Comparison of ENCODE assay signal across 8 cellular contexts in the genomic region with DNA sequence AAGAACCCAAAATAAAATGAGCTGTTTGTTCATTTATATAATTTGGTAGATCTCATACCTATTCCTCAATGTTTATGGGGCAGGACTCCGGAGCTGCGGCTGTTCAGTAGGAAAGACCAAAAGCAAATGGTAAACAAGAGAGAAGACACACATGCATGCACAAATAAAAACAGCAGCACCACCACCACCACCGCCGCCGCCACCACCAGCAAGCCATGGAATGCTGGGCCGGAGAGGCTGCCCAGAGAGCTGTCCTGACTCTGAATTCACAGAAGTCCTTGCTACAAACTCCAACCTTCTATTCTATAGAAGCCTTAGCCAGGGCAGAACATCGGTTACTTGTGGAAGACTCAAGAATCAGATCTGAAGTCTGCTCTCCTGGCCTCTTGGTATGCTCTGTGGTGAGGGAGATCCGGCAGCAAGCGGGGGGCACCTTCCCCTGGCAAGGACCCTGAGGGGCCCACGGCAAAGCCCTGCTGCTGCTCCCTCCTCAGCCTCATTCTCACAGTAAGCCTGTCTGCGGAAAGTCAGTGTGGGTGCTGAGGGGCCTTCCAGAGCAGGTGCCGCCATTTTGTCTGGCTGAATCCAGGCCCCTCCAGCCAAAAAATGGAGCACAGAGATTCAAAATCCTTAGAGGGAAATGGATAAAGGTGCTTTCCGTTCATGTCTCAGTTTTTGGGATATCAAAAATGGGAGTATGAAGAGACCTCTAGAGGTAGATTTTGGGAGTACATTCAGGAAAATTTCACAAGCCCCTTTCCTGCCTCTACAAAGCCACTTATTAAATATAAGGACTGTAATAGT. TPM values are rescaled to one million over a fixed set of nuclear protein-coding genes. Genes with fewer than 3 reads are reported as not detected.
DNase-seq lines count a peak whose midpoint lies in the region; ATAC-seq and TF ChIP-seq lines count a peak whose summit lies in the region.

No MANE protein-coding gene starts in this region.

- H3K27me3 ChIP-seq in cardiac muscle cell (peaks cover 15% of the 10 kb centered on the region), parathyroid adenoma (ENCODE audit: control insufficient read depth, insufficient read depth, low read length) (no peaks in the 10 kb centered on the region)

- H3K79me2 ChIP-seq in parathyroid adenoma = no peaks in the 10 kb centered on the region

- DNase-seq in cardiac muscle cell (ENCODE audit: low read depth in 1 of 2, low spot score in 1 of 2) (peak in 1 of 2 donors; percentile 50), left ventricle myocardium superior (no peak), NCI-H69 (lab: John Stamatoyannopoulos, UW) (peak; percentile 61), NCI-H1436 treated with DMSO at 0.1 percent for 48 hours (lab: John Stamatoyannopoulos, UW) (no peak), LoVo (ENCODE audit: low spot score) (no peak)

- peaks cover 1% of the 10 kb centered on the region for H3K4me1 ChIP-seq in cardiac muscle cell (ENCODE audit: low read depth)
- no peaks in the 10 kb centered on the region for H3K4me1 ChIP-seq in parathyroid adenoma

- no peak overlapping the region for H3K9ac ChIP-seq in parathyroid adenoma

- H3K27ac ChIP-seq in cardiac muscle cell = no peak overlapping the region
- H3K27ac ChIP-seq in cingulate gyrus (ENCODE audit: low read depth, low read length) = peak overlapping the region; percentile 29
- H3K27ac ChIP-seq in parathyroid adenoma = no peak overlapping the region

- intact Hi-C loops in left ventricle myocardium superior (cut with micrococcal nuclease) = no loop called here

- H3K4me3 ChIP-seq in cardiac muscle cell = no peak overlapping the region
- H3K4me3 ChIP-seq in parathyroid adenoma (ENCODE audit: low read depth, low read length) = no peak overlapping the region

- no peak for ATAC-seq in left ventricle myocardium superior
- ATAC-seq in GM21447 (IDR thresholded peaks at IDR 0.05; ENCODE audit: unreplicated experiment) = no peak

- TF ChIP-seq CTCF in cardiac muscle cell (IDR thresholded peaks at IDR 0.05; ENCODE audit: low read depth, low read length) (peak; percentile 68), parathyroid adenoma (IDR thresholded peaks at IDR 0.05) (peak; percentile 42)

- no peaks in the 10 kb centered on the region for H3K36me3 ChIP-seq in cardiac muscle cell
- no peaks in the 10 kb centered on the region for H3K36me3 ChIP-seq in parathyroid adenoma (ENCODE audit: control insufficient read depth, insufficient read depth, low read length)

- H3K4me2 ChIP-seq in parathyroid adenoma (ENCODE audit: low read length) = no peak overlapping the region

- no peak overlapping the region for H2AFZ ChIP-seq in parathyroid adenoma

- H3K9me3 ChIP-seq in cardiac muscle cell (ENCODE audit: low read depth) (no peaks in the 10 kb centered on the region), parathyroid adenoma (ENCODE audit: control insufficient read depth, low read length) (no peaks in the 10 kb centered on the region)

RNA-seq across cellular contexts. Expression of gene FOXJ1, which starts 6.4 kb away (rescaled TPM):
- total RNA-seq in cardiac muscle cell (0.07 and 0.12 TPM in 2 replicates), left ventricle myocardium superior (not detected)
- 0.18 TPM in 1 of 2 replicates, not detected in the other for polyA plus RNA-seq in cardiac muscle cell

RNA-seq across cellular contexts. Expression of gene EXOC7, which starts 43.8 kb away (rescaled TPM):
- total RNA-seq in cardiac muscle cell (121 and 166 TPM in 2 replicates), left ventricle myocardium superior (82.2 TPM)
- 134 and 167 TPM in 2 replicates for polyA plus RNA-seq in cardiac muscle cell
